In the genomic region with DNA sequence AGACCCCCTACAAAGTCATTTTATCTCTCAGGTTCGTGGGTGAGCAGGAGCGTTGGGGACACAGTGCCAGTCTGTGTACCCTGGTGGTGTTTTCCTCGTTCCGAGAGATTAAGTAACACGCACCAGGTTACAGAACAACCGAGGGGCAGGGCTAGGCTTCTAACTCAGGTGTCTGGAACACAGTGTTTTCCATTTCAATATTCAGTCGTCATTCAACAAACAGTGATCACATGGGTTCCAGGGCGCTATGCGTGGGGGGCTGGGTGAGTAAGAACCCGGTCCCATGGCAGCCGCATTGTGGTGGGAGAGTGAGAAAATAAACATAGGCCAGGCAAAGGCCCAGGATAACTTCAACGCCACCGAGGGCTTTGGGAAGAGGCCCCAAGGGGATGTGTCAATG, we compare ENCODE assay signal across 1 cellular context.
TF ChIP-seq lines count a peak whose summit lies in the region.

No MANE protein-coding gene starts in this region.

TF ChIP-seq in HepG2, 621 proteins besides CTCF, POLR2A, EP300 and RAD21 (continued from another document):
- TF ChIP-seq, protein P1, sequence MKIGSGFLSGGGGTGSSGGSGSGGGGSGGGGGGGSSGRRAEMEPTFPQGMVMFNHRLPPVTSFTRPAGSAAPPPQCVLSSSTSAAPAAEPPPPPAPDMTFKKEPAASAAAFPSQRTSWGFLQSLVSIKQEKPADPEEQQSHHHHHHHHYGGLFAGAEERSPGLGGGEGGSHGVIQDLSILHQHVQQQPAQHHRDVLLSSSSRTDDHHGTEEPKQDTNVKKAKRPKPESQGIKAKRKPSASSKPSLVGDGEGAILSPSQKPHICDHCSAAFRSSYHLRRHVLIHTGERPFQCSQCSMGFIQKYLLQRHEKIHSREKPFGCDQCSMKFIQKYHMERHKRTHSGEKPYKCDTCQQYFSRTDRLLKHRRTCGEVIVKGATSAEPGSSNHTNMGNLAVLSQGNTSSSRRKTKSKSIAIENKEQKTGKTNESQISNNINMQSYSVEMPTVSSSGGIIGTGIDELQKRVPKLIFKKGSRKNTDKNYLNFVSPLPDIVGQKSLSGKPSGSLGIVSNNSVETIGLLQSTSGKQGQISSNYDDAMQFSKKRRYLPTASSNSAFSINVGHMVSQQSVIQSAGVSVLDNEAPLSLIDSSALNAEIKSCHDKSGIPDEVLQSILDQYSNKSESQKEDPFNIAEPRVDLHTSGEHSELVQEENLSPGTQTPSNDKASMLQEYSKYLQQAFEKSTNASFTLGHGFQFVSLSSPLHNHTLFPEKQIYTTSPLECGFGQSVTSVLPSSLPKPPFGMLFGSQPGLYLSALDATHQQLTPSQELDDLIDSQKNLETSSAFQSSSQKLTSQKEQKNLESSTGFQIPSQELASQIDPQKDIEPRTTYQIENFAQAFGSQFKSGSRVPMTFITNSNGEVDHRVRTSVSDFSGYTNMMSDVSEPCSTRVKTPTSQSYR (CRISPR knock-in tag; IDR thresholded peaks at IDR 0.05; ENCODE audit: borderline replicate concordance), result 0 out of 2 replicates have a peak, but pooled peaks have one; percentile 54
